In the genomic region with DNA sequence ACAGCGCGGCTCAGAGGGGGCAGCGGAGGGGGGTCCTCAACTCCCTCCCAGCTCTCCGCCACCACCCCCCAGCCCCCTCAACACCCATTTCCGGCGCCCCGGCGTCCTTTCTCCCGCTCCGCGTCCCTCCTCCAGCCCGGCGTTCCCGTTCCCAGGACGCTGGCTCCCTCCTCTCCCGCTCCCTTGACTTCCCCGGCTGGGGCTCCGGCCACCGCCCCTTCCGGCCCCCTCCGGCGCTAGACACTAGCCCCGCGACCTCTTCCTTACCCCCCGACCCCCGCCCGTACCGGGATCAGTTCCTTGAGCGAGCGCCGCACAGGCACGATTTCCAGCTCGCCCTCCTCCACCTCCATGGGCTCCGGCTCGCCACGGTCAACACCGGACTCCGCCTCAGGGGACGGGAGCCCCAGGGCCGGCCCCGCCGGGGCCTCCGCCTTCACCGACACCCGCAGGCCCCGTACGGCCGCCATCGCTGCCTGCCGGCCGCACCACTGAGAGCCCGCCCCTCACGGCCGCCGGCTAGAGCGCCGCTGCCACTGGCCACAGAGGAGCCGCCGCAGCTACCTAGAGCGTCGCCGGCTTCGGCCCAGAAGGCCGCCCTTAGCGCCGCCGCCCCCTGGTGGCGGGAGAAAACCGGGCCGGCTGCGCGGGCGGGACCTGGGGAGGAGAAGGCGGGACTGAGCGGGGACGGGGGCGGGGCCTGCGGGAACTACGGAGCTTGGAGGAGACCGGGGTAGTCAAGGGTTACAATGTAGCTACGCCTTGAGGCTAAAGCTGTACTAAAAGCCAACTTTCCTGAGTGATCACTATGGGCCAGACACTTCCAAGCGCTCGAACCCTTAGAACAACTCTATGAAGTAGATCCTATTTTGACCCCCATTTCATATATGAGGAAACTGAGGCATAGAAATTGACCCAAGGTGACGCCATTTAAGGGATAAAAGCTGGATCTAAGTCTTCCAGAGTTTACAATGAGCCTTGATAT, we compare ENCODE assay signal across 1 cellular context.
TF ChIP-seq lines count a peak whose summit lies in the region.

A gene with protein sequence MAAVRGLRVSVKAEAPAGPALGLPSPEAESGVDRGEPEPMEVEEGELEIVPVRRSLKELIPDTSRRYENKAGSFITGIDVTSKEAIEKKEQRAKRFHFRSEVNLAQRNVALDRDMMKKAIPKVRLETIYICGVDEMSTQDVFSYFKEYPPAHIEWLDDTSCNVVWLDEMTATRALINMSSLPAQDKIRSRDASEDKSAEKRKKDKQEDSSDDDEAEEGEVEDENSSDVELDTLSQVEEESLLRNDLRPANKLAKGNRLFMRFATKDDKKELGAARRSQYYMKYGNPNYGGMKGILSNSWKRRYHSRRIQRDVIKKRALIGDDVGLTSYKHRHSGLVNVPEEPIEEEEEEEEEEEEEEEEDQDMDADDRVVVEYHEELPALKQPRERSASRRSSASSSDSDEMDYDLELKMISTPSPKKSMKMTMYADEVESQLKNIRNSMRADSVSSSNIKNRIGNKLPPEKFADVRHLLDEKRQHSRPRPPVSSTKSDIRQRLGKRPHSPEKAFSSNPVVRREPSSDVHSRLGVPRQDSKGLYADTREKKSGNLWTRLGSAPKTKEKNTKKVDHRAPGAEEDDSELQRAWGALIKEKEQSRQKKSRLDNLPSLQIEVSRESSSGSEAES (minus strand): TSS at position 493 of the 985 bp plus-strand sequence. CDS start 23 bp downstream, at position 470.

TF ChIP-seq in H1, 55 proteins besides CTCF, POLR2A, EP300 and RAD21:
- 0 out of 4 replicates have a peak, but pooled peaks have one; percentile 7 to 83 for TF ChIP-seq HDAC2 (IDR thresholded peaks at IDR 0.05; ENCODE audit: borderline replicate concordance in 1 of 2, low read depth in 2 of 2, low read length in 2 of 2)
- TF ChIP-seq SIN3A (conservative IDR thresholded peaks at IDR 0.05 in 1 of 2, IDR thresholded peaks at IDR 0.05 in 1 of 2; ENCODE audit: low read depth in 1 of 2, low read length in 2 of 2), result peak; percentile 70 to 89; a peak in 2 of 4 replicates
- TF ChIP-seq CREB1 (IDR thresholded peaks at IDR 0.05), result 0 out of 2 replicates have a peak, but pooled peaks have one; percentile 24
- TF ChIP-seq EGR1 (IDR thresholded peaks at IDR 0.05; ENCODE audit: borderline replicate concordance, low read depth, low read length), result peak; percentile 97
- TF ChIP-seq CHD1 (IDR thresholded peaks at IDR 0.05; ENCODE audit: low read depth, low read length), result no peak
- 0 out of 2 replicates have a peak, but pooled peaks have one; percentile 31 for TF ChIP-seq TCF12 (IDR thresholded peaks at IDR 0.05; ENCODE audit: low read depth, low read length)
- peak; percentile 85; the same call in 1 of the 2 replicates for TF ChIP-seq POLR2AphosphoS5 (IDR thresholded peaks at IDR 0.05; ENCODE audit: low read depth, low read length)
- TF ChIP-seq GABPA (IDR thresholded peaks at IDR 0.05; ENCODE audit: borderline replicate concordance, insufficient read depth, low read length), result no peak
- no peak for TF ChIP-seq CBX5 (IDR thresholded peaks at IDR 0.05; ENCODE audit: low read depth, low read length)
- TF ChIP-seq SP4 (IDR thresholded peaks at IDR 0.05; ENCODE audit: low read length), result peak; percentile 86; the same call in 1 of the 2 replicates
- TF ChIP-seq, protein P1, sequence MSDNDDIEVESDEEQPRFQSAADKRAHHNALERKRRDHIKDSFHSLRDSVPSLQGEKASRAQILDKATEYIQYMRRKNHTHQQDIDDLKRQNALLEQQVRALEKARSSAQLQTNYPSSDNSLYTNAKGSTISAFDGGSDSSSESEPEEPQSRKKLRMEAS (IDR thresholded peaks at IDR 0.05), result peak; percentile 35
- no peak for TF ChIP-seq KDM1A (IDR thresholded peaks at IDR 0.05; ENCODE audit: borderline replicate concordance, low read length)
- TF ChIP-seq KDM5A (IDR thresholded peaks at IDR 0.05; ENCODE audit: low read length), result peak; percentile 77; the same call in 1 of the 2 replicates
- TF ChIP-seq PHF8 (conservative IDR thresholded peaks at IDR 0.05; ENCODE audit: low read depth, low read length), result peak; percentile 100
- TF ChIP-seq RXRA (IDR thresholded peaks at IDR 0.05; ENCODE audit: insufficient read depth, low read depth, low read length), result 0 out of 2 replicates have a peak, but pooled peaks have one; percentile 48
- 0 out of 2 replicates have a peak, but pooled peaks have one; percentile 43 for TF ChIP-seq GTF2F1 (IDR thresholded peaks at IDR 0.05; ENCODE audit: borderline replicate concordance, low read depth, low read length)
- TF ChIP-seq, protein P2, sequence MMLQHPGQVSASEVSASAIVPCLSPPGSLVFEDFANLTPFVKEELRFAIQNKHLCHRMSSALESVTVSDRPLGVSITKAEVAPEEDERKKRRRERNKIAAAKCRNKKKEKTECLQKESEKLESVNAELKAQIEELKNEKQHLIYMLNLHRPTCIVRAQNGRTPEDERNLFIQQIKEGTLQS (IDR thresholded peaks at IDR 0.05; ENCODE audit: insufficient read depth, low read depth, low read length), result 0 out of 2 replicates have a peak, but pooled peaks have one; percentile 29
- TF ChIP-seq TAF1 (IDR thresholded peaks at IDR 0.05; ENCODE audit: low read depth, low read length), result peak; percentile 98
- TF ChIP-seq TEAD4 (IDR thresholded peaks at IDR 0.05; ENCODE audit: low read depth, low read length), result no peak
- peak; percentile 96 for TF ChIP-seq TAF7 (optimal IDR thresholded peaks at IDR 0.05; ENCODE audit: borderline replicate concordance, low read depth, low read length)
- peak; percentile 96 for TF ChIP-seq ASH2L (IDR thresholded peaks at IDR 0.05; ENCODE audit: low read length)
- TF ChIP-seq KDM4A (IDR thresholded peaks at IDR 0.05; ENCODE audit: low read depth, low read length, severe bottlenecking), result peak; percentile 29
- peak; percentile 96 for TF ChIP-seq YY1 (IDR thresholded peaks at IDR 0.05; ENCODE audit: low read depth, low read length)
- TF ChIP-seq MAFK (IDR thresholded peaks at IDR 0.05; ENCODE audit: low read depth, low read length), result no peak
- TF ChIP-seq SP1 (IDR thresholded peaks at IDR 0.05; ENCODE audit: low read depth, low read length), result peak; percentile 67; the same call in 1 of the 2 replicates
- peak; percentile 92 for TF ChIP-seq TBP (IDR thresholded peaks at IDR 0.05; ENCODE audit: low read depth, low read length)
- peak; percentile 100 for TF ChIP-seq SP2 (IDR thresholded peaks at IDR 0.05; ENCODE audit: low read length)
TF ChIP-seq in H1: peak in this region for 21.
